Comparison of ENCODE assay signal across 16 cellular contexts in genomic region chr15:56929389-56929788, GRCh38. TPM values are rescaled to one million over a fixed set of nuclear protein-coding genes. Genes with fewer than 3 reads are reported as not detected.
A peak's percentile ranks its signal among the peaks of the same experiment; 100 is the strongest.
DNase-seq lines count a peak whose midpoint lies in the region; ATAC-seq, FAIRE-seq and TF ChIP-seq lines count a peak whose summit lies in the region.
"Had no signal": no experiment of that assay in that cellular context is flagged by ENCODE, and none has a peak within 500 bp of the region (broad histone marks: within the 10 kb centered on the region; RNA-seq: fewer than 3 reads in every experiment).

No MANE protein-coding gene starts in this region.

- H3K9ac ChIP-seq in keratinocyte (ENCODE audit: control insufficient read depth, extremely low read depth, insufficient read depth, low read length) = no peak overlapping the region

- peak overlapping the region; percentile 83 for H3K27ac Mint-ChIP-seq in activated naive CD8-positive, alpha-beta T cell treated with anti-CD3 and anti-CD28 coated beads for 36 hours
- H3K27ac Mint-ChIP-seq in WTC11 = no peak overlapping the region
- H3K27ac Mint-ChIP-seq: activated CD4-positive, alpha-beta memory T cell treated with anti-CD3 and anti-CD28 coated beads, Interleukin-2, amount 10 ng/mL, durations not matched to agents 7 days and 5 days had no signal

- peaks cover 77% of the 10 kb centered on the region for H3K79me2 ChIP-seq in keratinocyte (ENCODE audit: control insufficient read depth, insufficient read depth, low read length)

- H4K20me1 ChIP-seq in keratinocyte (ENCODE audit: control insufficient read depth, extremely low read depth, insufficient read depth, low read length) = peaks cover 3% of the 10 kb centered on the region

- ATAC-seq in HG03025 (IDR thresholded peaks at IDR 0.05; ENCODE audit: low FRiP score, unreplicated experiment) = no peak
- ATAC-seq in WTC11 = no peak
- ATAC-seq: heart right ventricle had no signal

- peak overlapping the region; percentile 3 for H3K27ac ChIP-seq in keratinocyte (ENCODE audit: control insufficient read depth, insufficient read depth, low read length)
- H3K27ac ChIP-seq: heart right ventricle, lower lobe of right lung had no signal

- TF ChIP-seq CTCF in keratinocyte (optimal IDR thresholded peaks at IDR 0.05 in 1 of 3, IDR thresholded peaks at IDR 0.05 in 1 of 3, conservative IDR thresholded peaks at IDR 0.05 in 1 of 3; ENCODE audit: extremely low read depth in 1 of 3, insufficient read depth in 2 of 3, low read length in 3 of 3) (no peak), WTC11 (IDR thresholded peaks at IDR 0.05) (no peak)

- H3K4me1 Mint-ChIP-seq in activated naive CD8-positive, alpha-beta T cell treated with anti-CD3 and anti-CD28 coated beads for 36 hours = peaks cover 73% of the 10 kb centered on the region
- peaks cover 58% of the 10 kb centered on the region for H3K4me1 Mint-ChIP-seq in WTC11

- CTCF ChIA-PET in WTC11 (lab: Charles Lee) = no interaction called here

- no peak overlapping the region for H2AFZ ChIP-seq in keratinocyte (ENCODE audit: control insufficient read depth, low read length)

- DNase-seq in AG08395 (ENCODE audit: low spot score) (peak; percentile 7), HT-29 (ENCODE audit: low spot score) (peak; percentile 77), keratinocyte (ENCODE audit: low read depth, low spot score) (no peak), activated gamma-delta T cell treated with Interleukin-2 at 50 U/mL for 16 hours (no peak), NCI-H2196 treated with DMSO at 0.1 percent for 48 hours (lab: John Stamatoyannopoulos, UW; ENCODE audit: unreplicated experiment) (no peak), WTC11 (ENCODE audit: low spot score) (no peak)
- no peak for DNase-seq in activated naive CD8-positive, alpha-beta T cell treated with anti-CD3 and anti-CD28 coated beads for 36 hours
- DNase-seq: activated CD4-positive, alpha-beta memory T cell treated with anti-CD3 and anti-CD28 coated beads, Interleukin-2, amount 10 ng/mL, durations not matched to agents 7 days and 5 days; C1 segment of cervical spinal cord; heart right ventricle; lower lobe of right lung; NCI-H2029; nucleus accumbens; stimulated activated CD4-positive, alpha-beta T cell treated with anti-CD3 and anti-CD28 coated beads, Interleukin-15, amount 100 ng/mL, for 24 hours had no signal

- H3K4me1 ChIP-seq in keratinocyte (ENCODE audit: control insufficient read depth, extremely low read depth, insufficient read depth, low read length) = peaks cover 11% of the 10 kb centered on the region

- H3K27me3 ChIP-seq in keratinocyte (ENCODE audit: control insufficient read depth, extremely low read depth, insufficient read depth, low read length) = no peaks in the 10 kb centered on the region
- H3K27me3 ChIP-seq: heart right ventricle had no signal

- peaks cover 0 to 10% of the 10 kb centered on the region in 2 experiments for H3K36me3 ChIP-seq in keratinocyte (ENCODE audit: control insufficient read depth in 2 of 2, extremely low read depth in 1 of 2, insufficient read depth in 2 of 2, low read length in 2 of 2)
- H3K36me3 ChIP-seq: lower lobe of right lung had no signal

- no peaks in the 10 kb centered on the region for H3K9me3 ChIP-seq in keratinocyte (ENCODE audit: control insufficient read depth, low read depth, low read length)
- H3K9me3 ChIP-seq: heart right ventricle, lower lobe of right lung had no signal

- no peak for FAIRE-seq in keratinocyte (lab: Jason Lieb, UNC)
- FAIRE-seq: HTR-8/SVneo had no signal

- H3K9me3 Mint-ChIP-seq in activated naive CD8-positive, alpha-beta T cell treated with anti-CD3 and anti-CD28 coated beads for 36 hours = peaks cover under 1% of the 10 kb centered on the region
- peaks cover under 1% of the 10 kb centered on the region for H3K9me3 Mint-ChIP-seq in WTC11
- H3K9me3 Mint-ChIP-seq: activated CD4-positive, alpha-beta memory T cell treated with anti-CD3 and anti-CD28 coated beads, Interleukin-2, amount 10 ng/mL, durations not matched to agents 7 days and 5 days had no signal

- H3K4me3 Mint-ChIP-seq in activated naive CD8-positive, alpha-beta T cell treated with anti-CD3 and anti-CD28 coated beads for 36 hours = no peak overlapping the region
- no peak overlapping the region for H3K4me3 Mint-ChIP-seq in WTC11
- H3K4me3 Mint-ChIP-seq: activated CD4-positive, alpha-beta memory T cell treated with anti-CD3 and anti-CD28 coated beads, Interleukin-2, amount 10 ng/mL, durations not matched to agents 7 days and 5 days had no signal

- dilution Hi-C loops in keratinocyte (cut with MboI; ENCODE audit: extremely low pct_ligation_motif_present, low sequenced_read_pairs) = no loop called here

- H3K27me3 Mint-ChIP-seq in activated naive CD8-positive, alpha-beta T cell treated with anti-CD3 and anti-CD28 coated beads for 36 hours = no peaks in the 10 kb centered on the region
- H3K27me3 Mint-ChIP-seq in WTC11 (ENCODE audit: low read depth) = no peaks in the 10 kb centered on the region
- H3K27me3 Mint-ChIP-seq: activated CD4-positive, alpha-beta memory T cell treated with anti-CD3 and anti-CD28 coated beads, Interleukin-2, amount 10 ng/mL, durations not matched to agents 7 days and 5 days had no signal

- H3K36me3 Mint-ChIP-seq in activated naive CD8-positive, alpha-beta T cell treated with anti-CD3 and anti-CD28 coated beads for 36 hours = peaks cover 45% of the 10 kb centered on the region
- peaks cover 10% of the 10 kb centered on the region for H3K36me3 Mint-ChIP-seq in WTC11

- POLR2A ChIA-PET in WTC11 (lab: Charles Lee) = no interaction called here

- no peak overlapping the region for H3K4me2 ChIP-seq in keratinocyte (ENCODE audit: control insufficient read depth, extremely low read depth, insufficient read depth, low read depth, low read length)

- no peaks in the 10 kb centered on the region for H3K9me1 ChIP-seq in keratinocyte (ENCODE audit: control insufficient read depth, extremely low read depth, insufficient read depth, low read length)

- no peak overlapping the region for H3K4me3 ChIP-seq in keratinocyte (ENCODE audit: control insufficient read depth in 2 of 3, extremely low read depth in 1 of 3, insufficient read depth in 2 of 3, low read depth in 1 of 3, low read length in 3 of 3)
- H3K4me3 ChIP-seq: heart right ventricle, lower lobe of right lung had no signal

TF ChIP-seq in WTC11, 78 proteins besides CTCF, POLR2A, EP300 and RAD21 (continues in another document):
- no peak for TF ChIP-seq FOXP4 (CRISPR knock-in tag; IDR thresholded peaks at IDR 0.05)
- TF ChIP-seq NR3C1 (CRISPR knock-in tag; conservative IDR thresholded peaks at IDR 0.05; ENCODE audit: low read depth) = no peak
- no peak for TF ChIP-seq TEAD4 (CRISPR knock-in tag; IDR thresholded peaks at IDR 0.05)
- TF ChIP-seq PREB (CRISPR knock-in tag; IDR thresholded peaks at IDR 0.05; ENCODE audit: borderline replicate concordance) = no peak
- TF ChIP-seq SOX15 (CRISPR knock-in tag; IDR thresholded peaks at IDR 0.05) = no peak
- no peak for TF ChIP-seq USF1 (CRISPR knock-in tag; IDR thresholded peaks at IDR 0.05)

RNA-seq across cellular contexts. Expression of gene TCF12, which starts 10.9 kb away (rescaled TPM):
- 154 and 155 TPM in 2 replicates for total RNA-seq in HT-29 (2014; rRNA removed; shearing (Covaris generic))
- 10 to 100 TPM; 55.8 to 59.4 TPM for total RNA-seq in activated naive CD8-positive, alpha-beta T cell treated with anti-CD3 and anti-CD28 coated beads for 36 hours
- polyA plus RNA-seq in keratinocyte = 43.3 to 64.2 TPM (median 48.3 TPM) in 3 replicates
- polyA plus RNA-seq in keratinocyte (2011; ENCODE audit: low read depth) = 45.5 TPM
- polyA plus RNA-seq in keratinocyte (2011; cell fraction: cytosol; rRNA removed) = 33.9 and 63.2 TPM in 2 replicates
- 40.4 and 42.5 TPM in 2 replicates for polyA plus RNA-seq in keratinocyte (2011; cell fraction: nucleus; rRNA removed)
- polyA plus RNA-seq in keratinocyte (2012; ENCODE audit: low replicate concordance) = 13.8 and 27.6 TPM in 2 replicates
- 66.2 to 137 TPM (median 103 TPM) in 3 replicates for polyA minus RNA-seq in keratinocyte
- 25.9 TPM for polyA minus RNA-seq in keratinocyte (2011; cell fraction: cytosol; rRNA and poly(A)+ RNA removed)
- polyA minus RNA-seq in keratinocyte (2011; cell fraction: nucleus; rRNA and poly(A)+ RNA removed) = 43.2 and 105 TPM in 2 replicates
- 73.2 to 92.9 TPM (median 81.3 TPM) in 3 replicates for total RNA-seq in WTC11 (2021)

Comparison
In these comparisons a context has a peak if more than half of its experiments do, and no peak if none do; other contexts are left out.
1. DNase-seq: peak in AG08395 (single experiment) and HT-29 (single experiment); none in activated naive CD8-positive, alpha-beta T cell treated with anti-CD3 and anti-CD28 coated beads for 36 hours (single experiment), keratinocyte (single experiment), activated gamma-delta T cell treated with Interleukin-2 at 50 U/mL for 16 hours (single experiment), NCI-H2196 treated with DMSO at 0.1 percent for 48 hours (single experiment) and WTC11 (single experiment).